13 cellular contexts compared by ENCODE assay signal in genomic region chr3:66053009-66053782, GRCh38. TPM values are rescaled to one million over a fixed set of nuclear protein-coding genes. Genes with fewer than 3 reads are reported as not detected.
DNase-seq lines count a peak whose midpoint lies in the region; ATAC-seq and TF ChIP-seq lines count a peak whose summit lies in the region.
"Had no signal": no experiment of that assay in that cellular context is flagged by ENCODE, and none has a peak within 500 bp of the region (broad histone marks: within the 10 kb centered on the region; RNA-seq: fewer than 3 reads in every experiment).

No MANE protein-coding gene starts in this region.

- WGBS in lung, 2 donors: 42 to 60% methylated on average over 3 of the region's 3 CpGs
- 33 to 37% methylated on average over 3 of the region's 3 CpGs for WGBS in thyroid gland, 2 donors

- no peaks in the 10 kb centered on the region for H3K9me3 ChIP-seq in lung (ENCODE audit: control insufficient read depth in 2 of 2, insufficient read depth in 1 of 2, low read length in 1 of 2)
- H3K9me3 ChIP-seq in thyroid gland: no peaks in the 10 kb centered on the region
- H3K9me3 ChIP-seq: breast epithelium had no signal

- intact Hi-C loops in thyroid gland (cut with DNase I): loop anchor here (10.0 kb wide), 1 partner anchor 72 kb away; no protein-coding TSS in a partner anchor

- no peaks in the 10 kb centered on the region for H3K36me3 ChIP-seq in lung (ENCODE audit: control insufficient read depth in 2 of 2, insufficient read depth in 2 of 2, low read length in 2 of 2)
- H3K36me3 ChIP-seq in thyroid gland: no peaks in the 10 kb centered on the region
- H3K36me3 ChIP-seq: breast epithelium had no signal

- no peak for TF ChIP-seq POLR2A in thyroid gland (IDR thresholded peaks at IDR 0.05)

- TF ChIP-seq CTCF in fibroblast of mammary gland (conservative IDR thresholded peaks at IDR 0.05; ENCODE audit: control insufficient read depth, insufficient read depth, low read depth, low read length) (no peak), lung (IDR thresholded peaks at IDR 0.05; ENCODE audit: control extremely low read depth, extremely low read depth) (no peak), thyroid gland (IDR thresholded peaks at IDR 0.05) (no peak), GM20000 (IDR thresholded peaks at IDR 0.05; ENCODE audit: extremely low read depth, missing control alignments) (no peak)

- peak overlapping the region in 1 of 2 donors; percentile 53 for H3K27ac ChIP-seq in lung (ENCODE audit: low read depth in 1 of 2, low read length in 1 of 2)
- H3K27ac ChIP-seq in thyroid gland: peak overlapping the region; percentile 48 to 76 (median 55)
- H3K27ac ChIP-seq: breast epithelium had no signal

- ATAC-seq in lung (ENCODE audit: insufficient read depth, low FRiP score) (peak; percentile 24), GM18868 (IDR thresholded peaks at IDR 0.05; ENCODE audit: unreplicated experiment) (no peak), GM18867 (IDR thresholded peaks at IDR 0.05; ENCODE audit: unreplicated experiment) (no peak)

- no peaks in the 10 kb centered on the region for H3K27me3 ChIP-seq in lung (ENCODE audit: control insufficient read depth, insufficient read depth)
- H3K27me3 ChIP-seq in thyroid gland: no peaks in the 10 kb centered on the region
- H3K27me3 ChIP-seq: breast epithelium had no signal

- no peak overlapping the region for H3K4me3 ChIP-seq in fibroblast of mammary gland (ENCODE audit: control insufficient read depth, low read depth, low read length)
- no peak overlapping the region for H3K4me3 ChIP-seq in lung
- H3K4me3 ChIP-seq in thyroid gland (replicated peaks in 1 of 3): no peak overlapping the region
- H3K4me3 ChIP-seq: breast epithelium had no signal

- DNase-seq in LHCN-M2 (ENCODE audit: low read depth) (peak; percentile 50), fibroblast of mammary gland (ENCODE audit: low read depth) (peak; percentile 75), lung (ENCODE audit: low spot score) (peak; percentile 46), thyroid gland (peak; percentile 68 to 76), NCI-H2196 treated with DMSO at 0.1 percent for 48 hours (lab: John Stamatoyannopoulos, UW; ENCODE audit: unreplicated experiment) (no peak), GM20000 (ENCODE audit: low spot score) (no peak)
- DNase-seq: CD4-positive, CD25-positive, alpha-beta regulatory T cell; NCI-H2081; stimulated activated CD4-positive, alpha-beta T cell treated with anti-CD3 and anti-CD28 coated beads, Interleukin-2, amount 100 ng/mL, for 48 hours had no signal

- H3K4me1 ChIP-seq in lung (ENCODE audit: control insufficient read depth in 2 of 2, insufficient read depth in 2 of 2, low read length in 2 of 2): peaks cover 2 to 9% of the 10 kb centered on the region in 2 donors
- H3K4me1 ChIP-seq in thyroid gland: peaks cover 7 to 16% of the 10 kb centered on the region in 2 donors
- H3K4me1 ChIP-seq: breast epithelium had no signal

RNA-seq across cellular contexts. Expression of gene MAGI1, which starts 14.5 kb away (rescaled TPM):
- total RNA-seq in LHCN-M2 (2014; rRNA removed) (5.5 TPM in 2 replicates), lung (10 to 100 TPM; 38.9 to 88.1 TPM), thyroid gland (100 to 1,000 TPM in 1 of 4 donors, 10 to 100 TPM in 3; 60.5 to 123 (median 87.5) TPM)
- polyA plus RNA-seq in LHCN-M2 (2012): 7.8 TPM
- polyA plus RNA-seq in lung: 10 to 100 TPM in 1 of 2 donors, 1 to 10 TPM in 1; 9.9 to 10.3 TPM
- total RNA-seq: mononuclear cell had no signal

Comparison
In these comparisons a context has a peak if more than half of its experiments do, and no peak if none do; other contexts are left out.
1. DNase-seq: peak in LHCN-M2 (single experiment), fibroblast of mammary gland (single experiment), lung (single experiment) and thyroid gland (2 of 2); none in NCI-H2196 treated with DMSO at 0.1 percent for 48 hours (single experiment) and GM20000 (single experiment).